21 cellular contexts compared by ENCODE assay signal in the genomic region with DNA sequence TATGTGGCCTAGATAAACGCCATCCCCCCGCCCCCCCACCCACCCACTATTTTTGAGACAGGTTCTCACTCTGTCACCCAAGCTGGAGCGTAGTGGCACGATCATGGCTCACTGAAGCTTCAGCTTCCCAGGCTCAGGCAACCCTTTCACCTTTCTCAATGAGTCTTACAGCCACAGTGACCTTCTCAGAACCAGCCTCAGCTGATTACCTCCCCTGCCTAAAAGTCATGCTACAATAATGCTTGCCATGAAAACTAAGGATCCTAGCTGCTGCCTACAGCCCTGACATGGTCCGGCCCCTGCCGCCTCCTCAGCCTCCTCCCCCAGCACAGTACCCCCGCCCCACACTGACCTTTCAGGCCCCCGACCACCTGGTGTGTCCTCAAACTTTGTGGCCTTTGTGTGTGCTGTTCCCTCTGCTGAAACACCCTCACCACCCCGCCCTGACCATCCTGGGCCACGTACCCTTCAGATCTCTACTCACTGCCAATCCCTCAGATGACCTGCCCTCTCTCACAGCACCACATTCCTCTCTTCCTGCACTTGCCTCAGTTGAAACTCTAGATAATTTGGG. TPM values are rescaled to one million over a fixed set of nuclear protein-coding genes. Genes with fewer than 3 reads are reported as not detected.
DNase-seq lines count a peak whose midpoint lies in the region; ATAC-seq, FAIRE-seq and TF ChIP-seq lines count a peak whose summit lies in the region.
"Had no signal": no experiment of that assay in that cellular context is flagged by ENCODE, and none has a peak within 500 bp of the region (broad histone marks: within the 10 kb centered on the region; RNA-seq: fewer than 3 reads in every experiment).

No MANE protein-coding gene starts in this region.

- no peaks in the 10 kb centered on the region for H3K9me3 Mint-ChIP-seq in stimulated activated effector memory CD8-positive, alpha-beta T cell treated with anti-CD3 and anti-CD28 coated beads, Interleukin-12 subunit alpha, Interleukin-12 subunit beta, amount 100 ng/mL, for 72 hours

- H3K4me1 Mint-ChIP-seq in stimulated activated effector memory CD8-positive, alpha-beta T cell treated with anti-CD3 and anti-CD28 coated beads, Interleukin-12 subunit alpha, Interleukin-12 subunit beta, amount 100 ng/mL, for 72 hours, result peaks cover 6% of the 10 kb centered on the region

- peaks cover 33% of the 10 kb centered on the region for H3K4me1 ChIP-seq in adipocyte (ENCODE audit: control insufficient read depth, insufficient read depth, low read length)
- H3K4me1 ChIP-seq: BE2C had no signal

- no peaks in the 10 kb centered on the region for H3K36me3 ChIP-seq in adipocyte (ENCODE audit: control insufficient read depth, insufficient read depth, low read length, severe bottlenecking)
- H3K36me3 ChIP-seq: BE2C had no signal

- no peak for TF ChIP-seq POLR2A in GM12891 (IDR thresholded peaks at IDR 0.05; ENCODE audit: low read depth, low read length)

- H3K36me3 Mint-ChIP-seq in stimulated activated effector memory CD8-positive, alpha-beta T cell treated with anti-CD3 and anti-CD28 coated beads, Interleukin-12 subunit alpha, Interleukin-12 subunit beta, amount 100 ng/mL, for 72 hours, result peaks cover 5% of the 10 kb centered on the region
- H3K36me3 Mint-ChIP-seq: CD4-positive, CD25-positive, alpha-beta regulatory T cell had no signal

- H3K27me3 ChIP-seq in adipocyte (replicated peaks; ENCODE audit: control insufficient read depth, insufficient read depth, low read length), result no peaks in the 10 kb centered on the region
- H3K27me3 ChIP-seq: BE2C had no signal

- DNase-seq in GM12891 (ENCODE audit: insufficient read length, low spot score) (no peak), adipocyte (ENCODE audit: low read depth) (peak; percentile 13), islet precursor cell (peak; percentile 49), posterior vena cava (ENCODE audit: low spot score) (peak; percentile 73), NCI-H1105 (lab: John Stamatoyannopoulos, UW) (no peak), NCI-H146 (lab: John Stamatoyannopoulos, UW) (no peak)
- DNase-seq in stimulated activated effector memory CD8-positive, alpha-beta T cell treated with anti-CD3 and anti-CD28 coated beads, Interleukin-12 subunit alpha, Interleukin-12 subunit beta, amount 100 ng/mL, for 72 hours (ENCODE audit: low spot score in 2 of 2), result no peak
- DNase-seq: BE2C; CD4-positive, CD25-positive, alpha-beta regulatory T cell; DMS153; GDM1; NCI-H1436; NCI-H2081; NCI-H2171 treated with DMSO at 0.1 percent for 48 hours had no signal

- no peak overlapping the region for H3K27ac Mint-ChIP-seq in stimulated activated effector memory CD8-positive, alpha-beta T cell treated with anti-CD3 and anti-CD28 coated beads, Interleukin-12 subunit alpha, Interleukin-12 subunit beta, amount 100 ng/mL, for 72 hours

- intact Hi-C loops in posterior vena cava (cut with DNase I), result loop anchor here (5.0 to 10.0 kb wide), 2 partner anchors 56 to 64 kb away; no protein-coding TSS in a partner anchor

- no peak overlapping the region for H3K4me3 ChIP-seq in adipocyte (ENCODE audit: low read length)

- peak overlapping the region; percentile 33 for H3K9ac ChIP-seq in adipocyte (ENCODE audit: low read length)
- H3K9ac ChIP-seq: KMS-11 had no signal

- H3K4me3 Mint-ChIP-seq in stimulated activated effector memory CD8-positive, alpha-beta T cell treated with anti-CD3 and anti-CD28 coated beads, Interleukin-12 subunit alpha, Interleukin-12 subunit beta, amount 100 ng/mL, for 72 hours, result no peak overlapping the region
- H3K4me3 Mint-ChIP-seq: CD4-positive, CD25-positive, alpha-beta regulatory T cell had no signal

- no peaks in the 10 kb centered on the region for H3K9me3 ChIP-seq in adipocyte (ENCODE audit: control insufficient read depth, low read length)
- H3K9me3 ChIP-seq: BE2C had no signal

- peak; percentile 38 for FAIRE-seq in GM12891 (lab: Jason Lieb, UNC)
- FAIRE-seq: GM19239 had no signal

- ATAC-seq in stimulated activated effector memory CD8-positive, alpha-beta T cell treated with anti-CD3 and anti-CD28 coated beads, Interleukin-12 subunit alpha, Interleukin-12 subunit beta, amount 100 ng/mL, for 72 hours, result no peak

TF ChIP-seq in GM12891, 5 proteins besides CTCF, POLR2A, EP300 and RAD21:
- TF ChIP-seq SPI1 (IDR thresholded peaks at IDR 0.05; ENCODE audit: low read depth, low read length) (no peak), POLR2AphosphoS5 (IDR thresholded peaks at IDR 0.05; ENCODE audit: low read depth, low read length) (no peak), POU2F2 (IDR thresholded peaks at IDR 0.05; ENCODE audit: low read depth, low read length) (no peak), TAF1 (IDR thresholded peaks at IDR 0.05; ENCODE audit: low read depth, low read length) (no peak), PAX5 (IDR thresholded peaks at IDR 0.05; ENCODE audit: insufficient read depth, low read length, severe bottlenecking) (no peak)

RNA-seq across cellular contexts. Expression of gene PNPLA1, which starts 31.3 kb away (rescaled TPM):
- polyA plus RNA-seq in GM12891 (2012; ENCODE audit: low read depth, missing spikeins), result not detected
- under 1 TPM; 0.14 to 0.19 TPM for total RNA-seq in posterior vena cava
- total RNA-seq: A172, Daoy, H4, NCI-H460, SK-MEL-5 had no signal
- polyA plus RNA-seq: CD4-positive, CD25-positive, alpha-beta regulatory T cell had no signal

RNA-seq across cellular contexts. Expression of gene BNIP5, which starts 35.5 kb away (rescaled TPM):
- polyA plus RNA-seq in GM12891 (2012; ENCODE audit: low read depth, missing spikeins), result 0.12 TPM
- not detected for total RNA-seq in posterior vena cava
- total RNA-seq: A172; CD4-positive, CD25-positive, alpha-beta regulatory T cell; Daoy; H4; NCI-H460; SK-MEL-5 had no signal
- polyA plus RNA-seq: CD4-positive, CD25-positive, alpha-beta regulatory T cell had no signal

Comparison
In these comparisons a context has a peak if more than half of its experiments do, and no peak if none do; other contexts are left out.
1. DNase-seq: peak in adipocyte (single experiment), islet precursor cell (single experiment) and posterior vena cava (single experiment); none in GM12891 (single experiment), NCI-H1105 (single experiment), stimulated activated effector memory CD8-positive, alpha-beta T cell treated with anti-CD3 and anti-CD28 coated beads, Interleukin-12 subunit alpha, Interleukin-12 subunit beta, amount 100 ng/mL, for 72 hours (0 of 2) and NCI-H146 (single experiment).